12 cellular contexts compared by ENCODE assay signal in the genomic region with DNA sequence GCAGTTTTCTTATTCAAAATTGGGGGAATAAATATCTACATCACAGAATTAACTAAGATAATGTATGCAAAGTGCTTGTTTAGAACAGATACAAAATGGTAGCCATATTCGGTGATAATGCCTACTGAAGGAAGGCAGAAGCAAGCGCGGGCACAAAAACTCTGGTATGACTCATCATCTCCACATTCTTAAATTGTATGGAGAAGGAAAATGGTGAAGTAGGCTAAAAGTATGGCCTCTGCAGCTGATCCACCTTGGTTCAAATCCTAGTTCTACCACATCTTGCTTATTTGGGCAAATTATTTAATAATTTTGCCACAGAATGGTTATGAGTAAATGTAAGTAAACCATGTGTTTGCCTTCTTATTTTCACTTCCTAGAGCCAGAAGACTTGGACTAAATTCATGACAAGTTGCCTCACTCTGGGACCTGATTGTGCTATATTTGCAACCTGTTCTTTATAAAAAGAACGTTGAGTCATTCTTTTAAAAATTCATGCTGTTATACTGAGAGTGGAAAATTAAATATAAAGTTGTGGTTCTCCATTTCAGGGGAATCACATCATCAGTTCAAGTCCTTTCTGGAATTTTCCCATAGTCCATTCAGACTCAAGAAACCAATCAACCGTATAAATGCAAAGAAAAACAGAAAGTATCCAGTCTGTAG. TPM values are rescaled to one million over a fixed set of nuclear protein-coding genes. Genes with fewer than 3 reads are reported as not detected.
A peak's percentile ranks its signal among the peaks of the same experiment; 100 is the strongest.
DNase-seq lines count a peak whose midpoint lies in the region; ATAC-seq and TF ChIP-seq lines count a peak whose summit lies in the region.
"Had no signal": no experiment of that assay in that cellular context is flagged by ENCODE, and none has a peak within 500 bp of the region (broad histone marks: within the 10 kb centered on the region; RNA-seq: fewer than 3 reads in every experiment).

No MANE protein-coding gene starts in this region.

- intact Hi-C loops in sciatic nerve (cut with DNase I) = no loop called here

- H3K4me3 ChIP-seq in fibroblast of villous mesenchyme (ENCODE audit: low read depth, low read length) = no peak overlapping the region
- H3K4me3 ChIP-seq: right atrium auricular region had no signal

- DNase-seq in SIG-M5 treated with dmso at 0.1 percent for 504 hours (lab: John Stamatoyannopoulos, UW; ENCODE audit: unreplicated experiment) = peak; percentile 7
- no peak for DNase-seq in SIG-M5 (lab: John Stamatoyannopoulos, UW)
- DNase-seq in amniotic epithelial cell (ENCODE audit: low read depth) = peak; percentile 48
- peak; percentile 21 for DNase-seq in fibroblast of villous mesenchyme (ENCODE audit: low read depth)
- DNase-seq in HPDE6-E6E7 (ENCODE audit: extremely low spot score) = no peak
- DNase-seq in AML-193 (lab: John Stamatoyannopoulos, UW) = no peak
- DNase-seq in sciatic nerve (ENCODE audit: low spot score) = no peak
- no peak for DNase-seq in SK-N-DZ (ENCODE audit: low spot score)
- DNase-seq: 8988T, amygdala, naive B cell had no signal

- TF ChIP-seq CTCF in fibroblast of villous mesenchyme (IDR thresholded peaks at IDR 0.05; ENCODE audit: insufficient read depth, low read depth, low read length) = no peak

- no peak for ATAC-seq in sciatic nerve

RNA-seq across cellular contexts. Expression of a gene that starts 9.0 kb away (rescaled TPM):
- 3.5 and 7.4 TPM in 2 replicates for total RNA-seq in fibroblast of villous mesenchyme
- 2.3 TPM for total RNA-seq in sciatic nerve
- polyA plus RNA-seq in SK-N-DZ (2014; cell fraction: cytosol; rRNA removed) = not detected in 2 replicates
- polyA plus RNA-seq in SK-N-DZ (2014; cell fraction: nucleus; rRNA removed) = not detected in 2 replicates
- total RNA-seq: right atrium auricular region had no signal

RNA-seq across cellular contexts. Expression of a gene that starts 16.6 kb away (rescaled TPM):
- total RNA-seq in fibroblast of villous mesenchyme (27.4 and 44.0 TPM in 2 replicates), sciatic nerve (36.4 TPM)
- 11.4 and 12.3 TPM in 2 replicates for polyA plus RNA-seq in SK-N-DZ (2014; cell fraction: cytosol; rRNA removed)
- 14.3 and 16.6 TPM in 2 replicates for polyA plus RNA-seq in SK-N-DZ (2014; cell fraction: nucleus; rRNA removed)

Comparison
In these comparisons a context has a peak if more than half of its experiments do, and no peak if none do; other contexts are left out.
1. DNase-seq: peak in SIG-M5 treated with dmso at 0.1 percent for 504 hours (single experiment), amniotic epithelial cell (single experiment) and fibroblast of villous mesenchyme (single experiment); none in SIG-M5 (single experiment), HPDE6-E6E7 (single experiment), AML-193 (0 of 2), sciatic nerve (single experiment) and SK-N-DZ (single experiment).